In genomic region chr17:42054101-42054500, GRCh38 we compare ENCODE assay signal across 30 cellular contexts. TPM values are rescaled to one million over a fixed set of nuclear protein-coding genes. Genes with fewer than 3 reads are reported as not detected.
"Had no signal": no experiment of that assay in that cellular context is flagged by ENCODE, and none has a peak within 500 bp of the region (broad histone marks: within the 10 kb centered on the region; RNA-seq: fewer than 3 reads in every experiment).

No MANE protein-coding gene starts in this region.

- DNase-seq: dorsolateral prefrontal cortex; effector CD4-positive, alpha-beta T cell; foreskin fibroblast; gastrocnemius medialis; head of caudate nucleus; kidney; mucosa of descending colon; naive B cell; pancreas; stimulated activated CD4-positive, alpha-beta T cell treated with anti-CD3 and anti-CD28 coated beads, Interleukin-12 subunit alpha, Interleukin-12 subunit beta, amount 100 ng/mL, for 4 hours; stimulated activated CD4-positive, alpha-beta T cell treated with anti-CD3 and anti-CD28 coated beads, Interleukin-1b, Interleukin-23, amount 100 ng/mL, for 48 hours; stimulated activated CD4-positive, alpha-beta T cell treated with anti-CD3 and anti-CD28 coated beads, Interleukin-4, amount 100 ng/mL, for 24 hours; stimulated activated naive CD4-positive, alpha-beta T cell treated with Interleukin-2 at 50 U/mL for 16 hours; stomach; thyroid gland; trophoblast cell had no signal

- FAIRE-seq: colon, kidney, pancreas had no signal

- H3K4me2 ChIP-seq: smooth muscle cell had no signal

- H3K27ac ChIP-seq: dorsolateral prefrontal cortex, epithelial cell of prostate, gastrocnemius medialis, neutrophil, pancreas, stomach, thyroid gland had no signal

- H3K9me3 Mint-ChIP-seq: memory B cell; nephron; stimulated activated effector memory CD8-positive, alpha-beta T cell treated with anti-CD3 and anti-CD28 coated beads, Interleukin-12 subunit alpha, Interleukin-12 subunit beta, amount 100 ng/mL, for 72 hours had no signal

- H3K36me3 Mint-ChIP-seq: memory B cell; naive B cell; stimulated activated effector memory CD8-positive, alpha-beta T cell treated with anti-CD3 and anti-CD28 coated beads, Interleukin-12 subunit alpha, Interleukin-12 subunit beta, amount 100 ng/mL, for 72 hours had no signal

- H3K4me3 Mint-ChIP-seq: memory B cell; stimulated activated effector memory CD8-positive, alpha-beta T cell treated with anti-CD3 and anti-CD28 coated beads, Interleukin-12 subunit alpha, Interleukin-12 subunit beta, amount 100 ng/mL, for 72 hours had no signal

- H3K27me3 ChIP-seq: pancreas, thyroid gland had no signal

- ATAC-seq: esophagus mucosa; gastrocnemius medialis; left lobe of liver; mucosa of descending colon; pancreas; sciatic nerve; stimulated activated effector memory CD8-positive, alpha-beta T cell treated with anti-CD3 and anti-CD28 coated beads, Interleukin-12 subunit alpha, Interleukin-12 subunit beta, amount 100 ng/mL, for 72 hours had no signal

- H3K4me3 ChIP-seq: dorsolateral prefrontal cortex, gastrocnemius medialis, lung, mucosa of descending colon, pancreas, smooth muscle cell, stomach, thyroid gland had no signal

- H3K36me3 ChIP-seq: gastrocnemius medialis, neutrophil, pancreas, stomach, thyroid gland had no signal

- H3K27ac Mint-ChIP-seq: memory B cell; naive B cell; nephron; stimulated activated effector memory CD8-positive, alpha-beta T cell treated with anti-CD3 and anti-CD28 coated beads, Interleukin-12 subunit alpha, Interleukin-12 subunit beta, amount 100 ng/mL, for 72 hours had no signal

- H3K9me3 ChIP-seq: gastrocnemius medialis, mucosa of descending colon, neutrophil, pancreas, stomach, thyroid gland had no signal

RNA-seq across cellular contexts. Expression of gene ZNF385C, which starts 44.2 kb away (rescaled TPM):
- total RNA-seq: glomerular endothelial cell, omental fat pad, pulmonary artery endothelial cell had no signal

RNA-seq across cellular contexts. Expression of gene DHX58, which starts 58.4 kb away (rescaled TPM):
- polyA plus RNA-seq: smooth muscle cell had no signal
